In the genomic region with DNA sequence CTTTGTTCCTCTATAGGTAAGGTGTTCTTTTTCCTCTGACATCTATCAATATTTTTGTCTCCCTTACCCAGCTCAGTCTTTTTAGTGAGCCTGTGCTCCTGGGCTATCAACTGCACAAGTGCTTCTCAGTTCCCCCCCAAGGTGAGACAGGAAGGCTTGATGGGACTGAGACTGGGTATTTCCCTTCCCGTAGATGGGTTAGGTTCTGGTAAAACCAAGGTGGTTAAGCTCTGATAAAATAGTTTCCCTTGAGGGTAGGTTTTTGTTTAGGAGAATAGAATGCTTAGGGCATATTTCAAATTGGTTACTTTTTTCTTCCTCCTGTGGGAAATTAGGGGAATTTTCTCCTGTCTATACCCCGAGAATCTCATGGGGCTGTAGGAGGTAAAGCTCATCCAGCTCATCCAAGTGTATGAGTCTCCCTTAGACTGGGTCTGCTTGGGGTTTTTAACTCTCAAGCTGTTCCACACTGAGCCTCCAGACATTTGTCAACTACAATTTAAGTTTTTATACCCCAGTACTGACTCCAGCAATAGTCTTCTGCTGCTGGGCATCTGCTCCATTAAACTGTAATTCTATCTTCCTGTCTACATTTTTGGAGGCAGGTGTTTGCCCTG, we compare ENCODE assay signal across 12 cellular contexts. TPM values are rescaled to one million over a fixed set of nuclear protein-coding genes. Genes with fewer than 3 reads are reported as not detected.
A peak's percentile ranks its signal among the peaks of the same experiment; 100 is the strongest.
DNase-seq lines count a peak whose midpoint lies in the region; ATAC-seq and TF ChIP-seq lines count a peak whose summit lies in the region.
"Had no signal": no experiment of that assay in that cellular context is flagged by ENCODE, and none has a peak within 500 bp of the region (broad histone marks: within the 10 kb centered on the region; RNA-seq: fewer than 3 reads in every experiment).

No MANE protein-coding gene starts in this region.

- peak in 1 of 3 donors; percentile 24 for DNase-seq in CD4-positive, CD25-positive, alpha-beta regulatory T cell
- DNase-seq in epidermal melanocyte (ENCODE audit: insufficient read length, low spot score) (no peak), SK-N-DZ (ENCODE audit: low spot score) (no peak), colonic mucosa (no peak)
- no peak for DNase-seq in activated CD4-positive, alpha-beta T cell treated with anti-CD3 and anti-CD28 coated beads, Interleukin-2, amount 50 U/mL, for 1 hour
- DNase-seq: amniotic stem cell, erythroblast, kidney glomerular epithelial cell, retina had no signal

- no peaks in the 10 kb centered on the region for H3K27me3 ChIP-seq in CD4-positive, CD25-positive, alpha-beta regulatory T cell (ENCODE audit: control insufficient read depth, insufficient read depth, low read length)
- H3K27me3 ChIP-seq in colonic mucosa, result no peaks in the 10 kb centered on the region

- H3K9me3 Mint-ChIP-seq in CD4-positive, CD25-positive, alpha-beta regulatory T cell, result no peaks in the 10 kb centered on the region

- H3K36me3 ChIP-seq in CD4-positive, CD25-positive, alpha-beta regulatory T cell (ENCODE audit: control insufficient read depth, insufficient read depth, low read length), result no peaks in the 10 kb centered on the region
- H3K36me3 ChIP-seq in colonic mucosa, result no peaks in the 10 kb centered on the region

- peaks cover 24% of the 10 kb centered on the region for H3K36me3 Mint-ChIP-seq in CD4-positive, CD25-positive, alpha-beta regulatory T cell

- peak overlapping the region; percentile 4 for H3K4me3 ChIP-seq in CD4-positive, CD25-positive, alpha-beta regulatory T cell (ENCODE audit: low read depth, low read length)
- no peak overlapping the region for H3K4me3 ChIP-seq in colonic mucosa

- H3K27ac ChIP-seq in CD4-positive, CD25-positive, alpha-beta regulatory T cell (ENCODE audit: insufficient read depth, low read length, poor library complexity, severe bottlenecking), result no peak overlapping the region
- H3K27ac ChIP-seq in colonic mucosa, result no peak overlapping the region

- peaks cover 40 to 73% (median 65%) of the 10 kb centered on the region in 4 donors for H3K4me1 Mint-ChIP-seq in CD4-positive, CD25-positive, alpha-beta regulatory T cell

- ATAC-seq in CD4-positive, CD25-positive, alpha-beta regulatory T cell (ENCODE audit: low read depth in 2 of 2), result peak in 1 of 2 donors; percentile 52
- ATAC-seq in GM18870 (IDR thresholded peaks at IDR 0.05; ENCODE audit: unreplicated experiment) (peak; percentile 88), HG02588 (IDR thresholded peaks at IDR 0.05; ENCODE audit: unreplicated experiment) (peak; percentile 89), HG03558 (IDR thresholded peaks at IDR 0.05; ENCODE audit: extremely low read depth, unreplicated experiment) (peak; percentile 79)

- intact Hi-C loops in colonic mucosa (cut with DNase I), result no loop called here

- H3K27ac Mint-ChIP-seq in CD4-positive, CD25-positive, alpha-beta regulatory T cell, result peak overlapping the region; percentile 11 to 53 (median 47)

- no peak for TF ChIP-seq CTCF in colonic mucosa (IDR thresholded peaks at IDR 0.05)

- no peaks in the 10 kb centered on the region for H3K9me3 ChIP-seq in CD4-positive, CD25-positive, alpha-beta regulatory T cell (ENCODE audit: control insufficient read depth in 2 of 2, low read length in 2 of 2)
- no peaks in the 10 kb centered on the region for H3K9me3 ChIP-seq in colonic mucosa

- H3K9ac ChIP-seq in colonic mucosa (ENCODE audit: low read depth in 2 of 2, low read length in 2 of 2), result no peak overlapping the region

- peak overlapping the region in 2 of 4 donors; percentile 34 to 47 for H3K4me3 Mint-ChIP-seq in CD4-positive, CD25-positive, alpha-beta regulatory T cell

- no peaks in the 10 kb centered on the region for H3K27me3 Mint-ChIP-seq in CD4-positive, CD25-positive, alpha-beta regulatory T cell

- H3K4me1 ChIP-seq in CD4-positive, CD25-positive, alpha-beta regulatory T cell (ENCODE audit: control insufficient read depth, insufficient read depth, low read length, poor library complexity, severe bottlenecking), result peaks cover 12% of the 10 kb centered on the region
- no peaks in the 10 kb centered on the region for H3K4me1 ChIP-seq in colonic mucosa

RNA-seq across cellular contexts. Expression of a gene that starts 44.9 kb away (rescaled TPM):
- 62.3 TPM for total RNA-seq in CD4-positive, CD25-positive, alpha-beta regulatory T cell
- 10 to 100 TPM; 12.6 to 19.3 (median 16.1) TPM for polyA plus RNA-seq in CD4-positive, CD25-positive, alpha-beta regulatory T cell
- polyA plus RNA-seq in SK-N-DZ (2014; cell fraction: cytosol; rRNA removed), result 26.3 and 27.4 TPM in 2 replicates
- 23.0 and 24.8 TPM in 2 replicates for polyA plus RNA-seq in SK-N-DZ (2014; cell fraction: nucleus; rRNA removed)
- 10 to 100 TPM; 32.0 to 57.3 TPM for total RNA-seq in colonic mucosa

RNA-seq across cellular contexts. Expression of a gene that starts 55.4 kb away (rescaled TPM):
- 0.76 TPM for total RNA-seq in CD4-positive, CD25-positive, alpha-beta regulatory T cell
- polyA plus RNA-seq in CD4-positive, CD25-positive, alpha-beta regulatory T cell, result under 1 TPM in 2 of 4 donors, not detected in 2; 0.22 to 0.40 TPM
- not detected in 2 replicates for polyA plus RNA-seq in SK-N-DZ (2014; cell fraction: cytosol; rRNA removed)
- polyA plus RNA-seq in SK-N-DZ (2014; cell fraction: nucleus; rRNA removed), result 0.19 and 0.23 TPM in 2 replicates
- total RNA-seq in colonic mucosa, result 1 to 10 TPM in 1 of 2 donors, under 1 TPM in 1; 0.27 to 1.1 TPM
